ENCODE assay signal across 8 cellular contexts in the genomic region with DNA sequence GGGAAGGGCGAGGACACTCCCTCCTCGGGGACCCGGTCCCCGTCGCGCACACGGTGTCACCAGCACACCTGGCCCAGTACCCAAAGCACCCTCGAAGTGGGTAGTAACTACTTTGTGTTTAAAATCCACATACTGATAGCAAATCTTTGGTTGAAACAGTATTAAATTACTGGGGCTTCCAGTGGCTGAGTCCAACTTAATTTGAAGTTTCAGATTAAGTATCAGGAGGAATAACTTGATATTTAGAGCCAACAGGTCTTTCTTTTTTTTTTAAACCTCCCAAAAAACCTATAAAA. TPM values are rescaled to one million over a fixed set of nuclear protein-coding genes. Genes with fewer than 3 reads are reported as not detected.
DNase-seq lines count a peak whose midpoint lies in the region; ATAC-seq, FAIRE-seq and TF ChIP-seq lines count a peak whose summit lies in the region.

No MANE protein-coding gene starts in this region.

- no peaks in the 10 kb centered on the region for H3K9me1 ChIP-seq in K562 (ENCODE audit: control insufficient read depth, insufficient read depth, low read length)

- H4K20me1 ChIP-seq in K562 (replicated peaks; ENCODE audit: control insufficient read depth, insufficient read depth, low read length): no peaks in the 10 kb centered on the region

- H2AFZ ChIP-seq in K562 (ENCODE audit: low read depth, low read length): peak overlapping the region; percentile 90

- BruUV-seq in K562 (replicated peaks; lab: Mats Ljungman, UMichigan): no TSS peak

- TF ChIP-seq POLR2A in K562 (conservative IDR thresholded peaks at IDR 0.05): no peak; the same call in 1 of the 2 replicates

- no peak for TF ChIP-seq EP300 in K562 (IDR thresholded peaks at IDR 0.05; ENCODE audit: low read length)

- 0% methylated on average over 8 of the region's 8 CpGs for WGBS in K562 (ENCODE audit: insufficient coverage, low coverage, missing lambda C conversion rate)

- H3K79me2 ChIP-seq in K562 (ENCODE audit: control insufficient read depth, insufficient read depth, low read length): peaks cover 32% of the 10 kb centered on the region

- ATAC-seq in HG03175 (IDR thresholded peaks at IDR 0.05; ENCODE audit: unreplicated experiment) (peak; percentile 50), K562 (peak; percentile 82)

- peak; percentile 6 for FAIRE-seq in K562 (lab: Jason Lieb, UNC)

- in situ Hi-C loops in K562 (cut with MboI): no loop called here

- no peak for TF ChIP-seq RAD21 in K562 (CRISPR knock-in tag; conservative IDR thresholded peaks at IDR 0.05 in 1 of 2, IDR thresholded peaks at IDR 0.05 in 1 of 2)

- TF ChIP-seq CTCF in GM12864 (IDR thresholded peaks at IDR 0.05; ENCODE audit: low read depth, low read length, missing control alignments) (no peak), K562 (IDR thresholded peaks at IDR 0.05 in 2 of 3, conservative IDR thresholded peaks at IDR 0.05 in 1 of 3; ENCODE audit: insufficient read depth in 2 of 3, low read depth in 1 of 3, low read length in 3 of 3) (no peak)

- no peaks in the 10 kb centered on the region for H3K9me3 ChIP-seq in K562 (replicated peaks; ENCODE audit: control insufficient read depth, insufficient read depth, low read depth, low read length)
- H3K9me3 ChIP-seq in mucosa of rectum (ENCODE audit: control insufficient read depth in 2 of 2, low read length in 2 of 2): no peaks in the 10 kb centered on the region

- H3K27ac ChIP-seq in K562 (ENCODE audit: extremely low read depth, low read depth, low read length): peak overlapping the region; percentile 97
- peak overlapping the region; percentile 97 to 99 for H3K27ac ChIP-seq in mucosa of rectum (ENCODE audit: low read depth in 2 of 2, low read length in 2 of 2)

- H3K9ac ChIP-seq in K562 (ENCODE audit: insufficient read depth in 1 of 2, low read depth in 2 of 2, low read length in 2 of 2): peak overlapping the region; percentile 78 to 95
- peak overlapping the region; percentile 91 to 100 for H3K9ac ChIP-seq in mucosa of rectum (ENCODE audit: low read depth in 1 of 2, low read length in 2 of 2)

- DNase-seq in GM12864 (ENCODE audit: low read depth) (no peak), K562 (ENCODE audit: extremely low read depth in 1 of 4, low spot score in 3 of 4) (no peak), cortex of kidney (lab: John Stamatoyannopoulos, UW) (no peak), cerebellum (ENCODE audit: low spot score) (no peak), NCI-H1417 treated with DMSO at 0.1 percent for 48 hours (lab: John Stamatoyannopoulos, UW) (no peak), COLO668 (lab: John Stamatoyannopoulos, UW; ENCODE audit: unreplicated experiment) (no peak)

- peak overlapping the region; percentile 82 for H3K4me2 ChIP-seq in K562 (ENCODE audit: insufficient read depth, low read length)

- CTCF ChIA-PET in K562 (lab: Yijun Ruan, JAX; ENCODE audit: low intra/inter-chr PET ratio): no interaction called here

- H3K4me1 ChIP-seq in K562 (replicated peaks in 1 of 2; ENCODE audit: control insufficient read depth in 2 of 2, insufficient read depth in 2 of 2, low read length in 2 of 2): peaks cover 8 to 10% of the 10 kb centered on the region in 2 experiments; a peak in 4 of 5 replicates
- H3K4me1 ChIP-seq in mucosa of rectum (ENCODE audit: control insufficient read depth in 2 of 2, insufficient read depth in 2 of 2, low read length in 2 of 2): peaks cover 0 to 2% of the 10 kb centered on the region in 2 donors

- peaks cover 11% of the 10 kb centered on the region; the same call in 1 of the 3 replicates for H3K36me3 ChIP-seq in K562 (ENCODE audit: control insufficient read depth, insufficient read depth, low read length)
- H3K36me3 ChIP-seq in mucosa of rectum (ENCODE audit: control insufficient read depth in 2 of 2, insufficient read depth in 2 of 2, low read length in 2 of 2): no peaks in the 10 kb centered on the region

- POLR2A ChIA-PET in K562 (lab: Yijun Ruan, JAX): interaction anchor here (0.7 to 1.0 kb wide), 2 partner anchors 57 to 293 kb away, joined by 3 to 4 read pairs; no protein-coding TSS in a partner anchor

- H3K27me3 ChIP-seq in K562 (ENCODE audit: control insufficient read depth in 2 of 2, insufficient read depth in 2 of 2, low read length in 2 of 2) (no peaks in the 10 kb centered on the region), mucosa of rectum (ENCODE audit: control insufficient read depth in 2 of 2, insufficient read depth in 2 of 2, low read length in 2 of 2) (no peaks in the 10 kb centered on the region)

- intact Hi-C loops in K562 (cut with micrococcal nuclease): loop anchor here (5.0 kb wide), 3 partner anchors 65 to 220 kb away; a partner anchor contains a TSS

- H3K4me3 ChIP-seq in GM12864 (ENCODE audit: low read depth, low read length) (peak overlapping the region; percentile 96), K562 (peak overlapping the region; percentile 63), mucosa of rectum (ENCODE audit: low read length in 2 of 2) (peak overlapping the region; percentile 97 to 98)

TF ChIP-seq in K562, 482 proteins besides CTCF, POLR2A, EP300 and RAD21 (continues in another document):
- TF ChIP-seq NCOA6 (IDR thresholded peaks at IDR 0.05) (no peak), MTA1 (IDR thresholded peaks at IDR 0.05; ENCODE audit: borderline replicate concordance) (peak; percentile 24; the same call in 1 of the 2 replicates), ERF (CRISPR knock-in tag; IDR thresholded peaks at IDR 0.05) (peak; percentile 2; the same call in 1 of the 2 replicates), ZKSCAN3 (CRISPR knock-in tag; IDR thresholded peaks at IDR 0.05) (no peak), ZFP1 (CRISPR knock-in tag; IDR thresholded peaks at IDR 0.05) (no peak)
- TF ChIP-seq, protein P1, sequence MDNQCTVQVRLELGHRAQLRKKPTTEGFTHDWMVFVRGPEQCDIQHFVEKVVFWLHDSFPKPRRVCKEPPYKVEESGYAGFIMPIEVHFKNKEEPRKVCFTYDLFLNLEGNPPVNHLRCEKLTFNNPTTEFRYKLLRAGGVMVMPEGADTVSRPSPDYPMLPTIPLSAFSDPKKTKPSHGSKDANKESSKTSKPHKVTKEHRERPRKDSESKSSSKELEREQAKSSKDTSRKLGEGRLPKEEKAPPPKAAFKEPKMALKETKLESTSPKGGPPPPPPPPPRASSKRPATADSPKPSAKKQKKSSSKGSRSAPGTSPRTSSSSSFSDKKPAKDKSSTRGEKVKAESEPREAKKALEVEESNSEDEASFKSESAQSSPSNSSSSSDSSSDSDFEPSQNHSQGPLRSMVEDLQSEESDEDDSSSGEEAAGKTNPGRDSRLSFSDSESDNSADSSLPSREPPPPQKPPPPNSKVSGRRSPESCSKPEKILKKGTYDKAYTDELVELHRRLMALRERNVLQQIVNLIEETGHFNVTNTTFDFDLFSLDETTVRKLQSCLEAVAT (IDR thresholded peaks at IDR 0.05): 0 out of 4 replicates have a peak, but pooled peaks of 1 of the 2 experiments have one; percentile 33
- TF ChIP-seq, protein P2, sequence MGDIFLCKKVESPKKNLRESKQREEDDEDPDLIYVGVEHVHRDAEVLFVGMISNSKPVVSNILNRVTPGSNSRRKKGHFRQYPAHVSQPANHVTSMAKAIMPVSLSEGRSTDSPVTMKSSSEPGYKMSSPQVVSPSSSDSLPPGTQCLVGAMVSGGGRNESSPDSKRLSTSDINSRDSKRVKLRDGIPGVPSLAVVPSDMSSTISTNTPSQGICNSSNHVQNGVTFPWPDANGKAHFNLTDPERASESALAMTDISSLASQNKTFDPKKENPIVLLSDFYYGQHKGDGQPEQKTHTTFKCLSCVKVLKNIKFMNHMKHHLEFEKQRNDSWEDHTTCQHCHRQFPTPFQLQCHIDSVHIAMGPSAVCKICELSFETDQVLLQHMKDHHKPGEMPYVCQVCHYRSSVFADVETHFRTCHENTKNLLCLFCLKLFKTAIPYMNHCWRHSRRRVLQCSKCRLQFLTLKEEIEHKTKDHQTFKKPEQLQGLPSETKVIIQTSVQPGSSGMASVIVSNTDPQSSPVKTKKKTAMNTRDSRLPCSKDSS (IDR thresholded peaks at IDR 0.05; ENCODE audit: low read depth, partially characterized antibody): no peak
- TF ChIP-seq, protein P3, sequence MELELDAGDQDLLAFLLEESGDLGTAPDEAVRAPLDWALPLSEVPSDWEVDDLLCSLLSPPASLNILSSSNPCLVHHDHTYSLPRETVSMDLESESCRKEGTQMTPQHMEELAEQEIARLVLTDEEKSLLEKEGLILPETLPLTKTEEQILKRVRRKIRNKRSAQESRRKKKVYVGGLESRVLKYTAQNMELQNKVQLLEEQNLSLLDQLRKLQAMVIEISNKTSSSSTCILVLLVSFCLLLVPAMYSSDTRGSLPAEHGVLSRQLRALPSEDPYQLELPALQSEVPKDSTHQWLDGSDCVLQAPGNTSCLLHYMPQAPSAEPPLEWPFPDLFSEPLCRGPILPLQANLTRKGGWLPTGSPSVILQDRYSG (tag; conservative IDR thresholded peaks at IDR 0.05; ENCODE audit: low read depth): no peak

RNA-seq across cellular contexts. Expression of a gene that starts 0.6 kb away (rescaled TPM):
- total RNA-seq in K562 (2011; cell fraction: chromatin; rRNA removed; ENCODE audit: low replicate concordance): 14.0 and 18.7 TPM in 2 replicates
- total RNA-seq in K562 (2011; cell fraction: nucleolus; rRNA removed): 10.8 and 15.5 TPM in 2 replicates
- total RNA-seq in K562 (2011; cell fraction: nucleoplasm; rRNA removed): 16.6 and 23.2 TPM in 2 replicates
- total RNA-seq in K562 (2014; rRNA removed) (7.0 and 7.2 TPM in 2 replicates), K562 (2014; rRNA removed; fragmentation: Illumina TruSeq; extraction: Trizol) (12.0 and 13.9 TPM in 2 replicates), K562 (2015; rRNA removed; fragmentation: Illumina TruSeq; extraction: Trizol) (16.4 and 17.1 TPM in 2 replicates), K562 (2021) (11.6 and 12.2 TPM in 2 replicates), cerebellum (11.3 TPM)
- polyA plus RNA-seq in K562 (2011; rRNA removed) (11.9 and 16.0 TPM in 2 replicates), K562 (2014; fragmentation: Illumina TruSeq; extraction: Trizol) (18.8 and 19.4 TPM in 2 replicates), K562 (2014; fragmentation: Nextera tagmentation; extraction: Ambion mirVana) (10 to 100 TPM; 14.6 to 15.0 TPM), K562 (2014; rRNA removed) (7.9 and 10.6 TPM in 2 replicates)
- 4.1 and 8.5 TPM in 2 replicates for polyA plus RNA-seq in K562 (2011; cell fraction: cytosol; rRNA removed)
- polyA plus RNA-seq in K562 (2011; cell fraction: nucleus; rRNA removed): 4.6 and 4.9 TPM in 2 replicates
- polyA plus RNA-seq in K562 (2012): 17.2 and 19.5 TPM in 2 replicates
- 21.6 and 23.8 TPM in 2 replicates for polyA minus RNA-seq in K562 (2011; rRNA and poly(A)+ RNA removed)
- 7.3 and 14.2 TPM in 2 replicates for polyA minus RNA-seq in K562 (2011; cell fraction: cytosol; rRNA and poly(A)+ RNA removed)
- 25.7 and 34.7 TPM in 2 replicates for polyA minus RNA-seq in K562 (2011; cell fraction: nucleus; rRNA and poly(A)+ RNA removed)
